Comparison of ENCODE assay signal across 27 cellular contexts in the genomic region with DNA sequence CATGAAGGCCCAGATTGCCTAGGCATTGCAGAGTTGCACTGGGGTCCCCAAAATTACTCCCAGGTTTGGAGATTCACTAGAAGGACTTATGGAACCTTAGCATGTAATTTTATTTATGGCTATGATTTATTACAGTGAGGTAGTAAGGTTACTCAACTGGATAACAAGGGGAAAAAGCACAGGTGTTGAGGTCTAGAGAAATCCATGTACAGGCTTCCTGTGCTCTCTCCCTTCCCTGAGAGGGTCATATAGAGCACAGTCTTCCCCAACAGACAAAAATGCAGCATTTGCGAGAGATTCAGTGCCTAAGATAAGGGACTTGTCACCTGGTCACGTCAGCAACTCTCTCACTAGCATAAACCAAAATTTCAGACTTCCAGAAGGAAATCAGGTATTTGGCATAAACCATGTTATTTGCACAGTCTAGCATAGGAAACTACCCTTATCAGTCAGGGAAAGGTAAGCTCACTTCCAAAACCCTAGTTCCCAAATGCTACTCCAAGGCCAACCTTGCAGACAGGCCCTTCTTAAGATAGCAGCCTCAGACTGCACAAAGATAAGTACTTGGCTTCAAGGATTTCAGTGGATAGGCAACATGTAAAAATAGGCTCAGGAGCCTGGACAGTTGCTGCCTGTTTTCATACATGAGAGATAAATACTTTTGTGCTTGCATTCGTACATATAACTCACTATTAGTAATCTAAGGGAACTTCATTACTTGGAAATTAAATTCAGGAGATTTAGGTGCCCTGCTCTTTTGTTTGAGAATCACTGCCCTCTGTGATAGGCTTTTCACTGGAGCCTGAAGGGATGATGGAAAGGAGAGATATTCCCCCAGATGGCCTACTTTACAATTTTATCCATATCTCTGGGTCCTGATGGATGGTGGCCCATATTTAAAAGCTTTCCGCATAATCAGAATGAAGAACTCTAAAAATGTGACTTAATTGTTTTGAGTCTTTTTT.
"Had no signal": no experiment of that assay in that cellular context is flagged by ENCODE, and none has a peak within 500 bp of the region (broad histone marks: within the 10 kb centered on the region; RNA-seq: fewer than 3 reads in every experiment).

No MANE protein-coding gene starts in this region.

- ATAC-seq: foreskin keratinocyte; left colon; left ventricle myocardium superior; lower lobe of right lung; natural killer cell; right cardiac atrium; stimulated activated memory B cell treated with anti-CD40 and anti-IgM and Interleukin-4, amounts not matched to agents 10 μg/mL and 1 μg/mL and 100 μg/mL, for 72 hours; stimulated activated naive CD8-positive, alpha-beta T cell treated with anti-CD3 and anti-CD28 coated beads, Interleukin-15, Interleukin-2, amounts not matched to agents 100 U/mL and 50 U/mL, for 24 hours had no signal

- H3K4me1 ChIP-seq: esophagus muscularis mucosa, lower lobe of right lung, prostate gland, sigmoid colon, tibial nerve, upper lobe of left lung, uterus had no signal

- H3K27ac ChIP-seq: dorsolateral prefrontal cortex, esophagus muscularis mucosa, foreskin keratinocyte, lower lobe of right lung, ovary, prostate gland, sigmoid colon, thoracic aorta, tibial nerve, upper lobe of left lung, uterus had no signal

- H3K27me3 ChIP-seq: dorsolateral prefrontal cortex, esophagus muscularis mucosa, foreskin keratinocyte, ovary, sigmoid colon, tibial nerve, upper lobe of left lung, uterus had no signal

- DNase-seq: dorsolateral prefrontal cortex; effector CD8-positive, alpha-beta T cell; foreskin keratinocyte; glutamatergic neuron; hypothalamus; immature natural killer cell; islet precursor cell; kidney glomerular epithelial cell; left colon; left ventricle myocardium superior; lower lobe of right lung; natural killer cell; occipital lobe; ovary; right cardiac atrium; sigmoid colon; stimulated activated CD4-positive, alpha-beta T cell treated with anti-CD3 and anti-CD28 coated beads, Interleukin-2, amount 100 ng/mL, for 24 hours; stimulated activated CD4-positive, alpha-beta T cell treated with anti-CD3 and anti-CD28 coated beads, Interleukin-4, amount 100 ng/mL, for 4 hours; stimulated activated naive CD8-positive, alpha-beta T cell treated with anti-CD3 and anti-CD28 coated beads, Interleukin-15, Interleukin-2, amounts not matched to agents 100 U/mL and 50 U/mL, for 24 hours; substantia nigra; upper lobe of left lung; uterus had no signal

- H3K36me3 ChIP-seq: esophagus muscularis mucosa, lower lobe of right lung, ovary, prostate gland, sigmoid colon, thoracic aorta, tibial nerve, upper lobe of left lung, uterus had no signal

- H3K9me3 ChIP-seq: esophagus muscularis mucosa, lower lobe of right lung, ovary, prostate gland, sigmoid colon, thoracic aorta, tibial nerve, upper lobe of left lung, uterus had no signal

- H3K4me3 ChIP-seq: dorsolateral prefrontal cortex, esophagus muscularis mucosa, lower lobe of right lung, ovary, prostate gland, sigmoid colon, thoracic aorta, tibial nerve, upper lobe of left lung, uterus had no signal
